Comparison of ENCODE assay signal across 17 cellular contexts in genomic region chr12:93090768-93091172, GRCh38.
DNase-seq lines count a peak whose midpoint lies in the region; ATAC-seq, FAIRE-seq and TF ChIP-seq lines count a peak whose summit lies in the region.
"Had no signal": no experiment of that assay in that cellular context is flagged by ENCODE, and none has a peak within 500 bp of the region (broad histone marks: within the 10 kb centered on the region; RNA-seq: fewer than 3 reads in every experiment).

No MANE protein-coding gene starts in this region.

- H3K9me3 ChIP-seq in astrocyte (ENCODE audit: insufficient read depth, low read depth, low read length) (peaks cover 3% of the 10 kb centered on the region), hepatocyte (ENCODE audit: low read depth) (peaks cover 4% of the 10 kb centered on the region)
- H3K9me3 ChIP-seq: body of pancreas had no signal

- no peaks in the 10 kb centered on the region for H3K36me3 Mint-ChIP-seq in astrocyte (ENCODE audit: low read depth, unreplicated experiment)
- H3K36me3 Mint-ChIP-seq: T-cell had no signal

- no peak overlapping the region for H3K4me3 Mint-ChIP-seq in astrocyte (ENCODE audit: unreplicated experiment)
- H3K4me3 Mint-ChIP-seq: T-cell had no signal

- H3K4me2 ChIP-seq in astrocyte (ENCODE audit: low read length) (peak overlapping the region; percentile 63), hepatocyte (no peak overlapping the region)

- peaks cover 34% of the 10 kb centered on the region for H3K4me1 ChIP-seq in astrocyte (ENCODE audit: insufficient read depth, low read length)
- peaks cover 20% of the 10 kb centered on the region for H3K4me1 ChIP-seq in hepatocyte (ENCODE audit: insufficient read depth)

- H3K27me3 ChIP-seq in astrocyte (ENCODE audit: insufficient read depth, low read length) (no peaks in the 10 kb centered on the region), hepatocyte (no peaks in the 10 kb centered on the region)
- H3K27me3 ChIP-seq: body of pancreas had no signal

- H3K79me2 ChIP-seq in astrocyte (ENCODE audit: insufficient read depth, low read length) (no peaks in the 10 kb centered on the region), hepatocyte (no peaks in the 10 kb centered on the region)

- no peak overlapping the region for H2AFZ ChIP-seq in astrocyte (ENCODE audit: low read depth, low read length)
- no peak overlapping the region for H2AFZ ChIP-seq in hepatocyte

- peaks cover 28% of the 10 kb centered on the region for H3K4me1 Mint-ChIP-seq in astrocyte (ENCODE audit: low read depth, unreplicated experiment)

- ATAC-seq in GM21515 (IDR thresholded peaks at IDR 0.05; ENCODE audit: unreplicated experiment), result no peak
- no peak for ATAC-seq in HG03175 (IDR thresholded peaks at IDR 0.05; ENCODE audit: unreplicated experiment)
- ATAC-seq in GM19351 (IDR thresholded peaks at IDR 0.05; ENCODE audit: unreplicated experiment), result no peak
- ATAC-seq: body of pancreas had no signal

- no peak overlapping the region for H3K4me3 ChIP-seq in astrocyte (ENCODE audit: insufficient read depth, low read depth, low read length)
- no peak overlapping the region for H3K4me3 ChIP-seq in hepatocyte
- H3K4me3 ChIP-seq: body of pancreas, GM12878 had no signal

- peak overlapping the region; percentile 89 for H3K27ac Mint-ChIP-seq in astrocyte (ENCODE audit: unreplicated experiment)
- H3K27ac Mint-ChIP-seq: T-cell had no signal

- no peak for TF ChIP-seq CTCF in astrocyte (IDR thresholded peaks at IDR 0.05; ENCODE audit: insufficient read depth, low read depth, low read length)
- no peak for TF ChIP-seq CTCF in hepatocyte (IDR thresholded peaks at IDR 0.05; ENCODE audit: poor library complexity)

- no peaks in the 10 kb centered on the region for H3K27me3 Mint-ChIP-seq in astrocyte (ENCODE audit: low read depth, unreplicated experiment)
- H3K27me3 Mint-ChIP-seq: T-cell had no signal

- no peaks in the 10 kb centered on the region for H3K9me3 Mint-ChIP-seq in astrocyte (ENCODE audit: unreplicated experiment)

- H3K9ac ChIP-seq in astrocyte (ENCODE audit: low read length), result peak overlapping the region; percentile 56

- H4K20me1 ChIP-seq in astrocyte (ENCODE audit: insufficient read depth, low read length) (no peaks in the 10 kb centered on the region), hepatocyte (ENCODE audit: insufficient read depth, poor library complexity, severe bottlenecking) (no peaks in the 10 kb centered on the region)

- H3K36me3 ChIP-seq in astrocyte (ENCODE audit: insufficient read depth, low read length) (no peaks in the 10 kb centered on the region), hepatocyte (replicated peaks; ENCODE audit: insufficient read depth, low read depth) (no peaks in the 10 kb centered on the region)

- peak; percentile 72 for DNase-seq in DMS53 (lab: John Stamatoyannopoulos, UW)
- peak; percentile 56 for DNase-seq in HS-27A (ENCODE audit: low read depth)
- peak; percentile 78 for DNase-seq in astrocyte (ENCODE audit: low read depth)
- no peak for DNase-seq in hepatocyte (ENCODE audit: low spot score)
- DNase-seq in inferior parietal cortex (ENCODE audit: extremely low spot score), result no peak
- DNase-seq: activated CD8-positive, alpha-beta memory T cell treated with anti-CD3 and anti-CD28 coated beads for 24 hours; left cardiac atrium; NCI-H1105; NCI-H748 treated with DMSO at 0.1 percent for 48 hours; stimulated activated CD4-positive, alpha-beta T cell treated with anti-CD3 and anti-CD28 coated beads, Interleukin-12 subunit alpha, Interleukin-12 subunit beta, amount 100 ng/mL, for 4 hours; T-cell had no signal

- FAIRE-seq in astrocyte (lab: Jason Lieb, UNC), result no peak
- FAIRE-seq: D721Med had no signal

- no peaks in the 10 kb centered on the region for H3K9me2 ChIP-seq in hepatocyte (replicated peaks; ENCODE audit: insufficient read depth)

- peak overlapping the region; percentile 78 for H3K27ac ChIP-seq in astrocyte (ENCODE audit: low read depth, low read length)
- H3K27ac ChIP-seq in hepatocyte, result peak overlapping the region; percentile 89
- H3K27ac ChIP-seq: body of pancreas had no signal

Comparison
In these comparisons a context has a peak if more than half of its experiments do, and no peak if none do; other contexts are left out.
1. DNase-seq: peak in DMS53 (single experiment), HS-27A (single experiment) and astrocyte (single experiment); none in hepatocyte (single experiment) and inferior parietal cortex (single experiment).